In the genomic region with DNA sequence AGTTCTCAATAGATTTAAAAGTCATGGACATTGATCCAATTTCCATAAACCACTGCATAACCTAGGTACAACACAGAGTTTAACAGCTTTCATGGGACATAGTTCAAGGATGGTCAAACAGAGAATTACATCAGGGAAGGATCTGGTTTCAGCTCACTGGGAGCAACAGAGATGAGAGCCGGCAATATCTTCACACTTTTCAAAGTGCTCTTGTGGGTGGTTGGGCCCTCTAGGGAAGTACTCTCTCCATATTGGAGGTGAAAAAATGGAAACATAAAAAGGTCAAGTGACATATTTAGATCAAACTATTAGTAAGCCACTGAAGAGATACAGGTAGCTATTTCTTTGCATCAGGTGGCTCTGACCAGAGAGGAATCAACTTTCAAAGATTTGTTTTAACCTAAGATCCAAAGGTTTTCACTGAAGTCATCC, we compare ENCODE assay signal across 2 cellular contexts.
A peak's percentile ranks its signal among the peaks of the same experiment; 100 is the strongest.
TF ChIP-seq lines count a peak whose summit lies in the region.

No MANE protein-coding gene starts in this region.

TF ChIP-seq in HEK293, 187 proteins besides CTCF, POLR2A, EP300 and RAD21 (continued from another document):
- TF ChIP-seq, protein P1, sequence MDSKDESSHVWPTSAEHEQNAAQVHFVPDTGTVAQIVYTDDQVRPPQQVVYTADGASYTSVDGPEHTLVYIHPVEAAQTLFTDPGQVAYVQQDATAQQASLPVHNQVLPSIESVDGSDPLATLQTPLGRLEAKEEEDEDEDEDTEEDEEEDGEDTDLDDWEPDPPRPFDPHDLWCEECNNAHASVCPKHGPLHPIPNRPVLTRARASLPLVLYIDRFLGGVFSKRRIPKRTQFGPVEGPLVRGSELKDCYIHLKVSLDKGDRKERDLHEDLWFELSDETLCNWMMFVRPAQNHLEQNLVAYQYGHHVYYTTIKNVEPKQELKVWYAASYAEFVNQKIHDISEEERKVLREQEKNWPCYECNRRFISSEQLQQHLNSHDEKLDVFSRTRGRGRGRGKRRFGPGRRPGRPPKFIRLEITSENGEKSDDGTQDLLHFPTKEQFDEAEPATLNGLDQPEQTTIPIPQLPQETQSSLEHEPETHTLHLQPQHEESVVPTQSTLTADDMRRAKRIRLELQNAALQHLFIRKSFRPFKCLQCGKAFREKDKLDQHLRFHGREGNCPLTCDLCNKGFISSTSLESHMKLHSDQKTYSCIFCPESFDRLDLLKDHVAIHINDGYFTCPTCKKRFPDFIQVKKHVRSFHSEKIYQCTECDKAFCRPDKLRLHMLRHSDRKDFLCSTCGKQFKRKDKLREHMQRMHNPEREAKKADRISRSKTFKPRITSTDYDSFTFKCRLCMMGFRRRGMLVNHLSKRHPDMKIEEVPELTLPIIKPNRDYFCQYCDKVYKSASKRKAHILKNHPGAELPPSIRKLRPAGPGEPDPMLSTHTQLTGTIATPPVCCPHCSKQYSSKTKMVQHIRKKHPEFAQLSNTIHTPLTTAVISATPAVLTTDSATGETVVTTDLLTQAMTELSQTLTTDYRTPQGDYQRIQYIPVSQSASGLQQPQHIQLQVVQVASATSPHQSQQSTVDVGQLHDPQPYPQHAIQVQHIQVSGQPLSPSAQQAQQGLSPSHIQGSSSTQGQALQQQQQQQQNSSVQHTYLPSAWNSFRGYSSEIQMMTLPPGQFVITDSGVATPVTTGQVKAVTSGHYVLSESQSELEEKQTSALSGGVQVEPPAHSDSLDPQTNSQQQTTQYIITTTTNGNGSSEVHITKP (tag by site-specific recombination; IDR thresholded peaks at IDR 0.05), result 0 out of 2 replicates have a peak, but pooled peaks have one; percentile 21
- no peak for TF ChIP-seq ZNF239 (tag by site-specific recombination; IDR thresholded peaks at IDR 0.05)
- no peak for TF ChIP-seq ZNF350 (tag by site-specific recombination; IDR thresholded peaks at IDR 0.05)
- TF ChIP-seq, protein P2, sequence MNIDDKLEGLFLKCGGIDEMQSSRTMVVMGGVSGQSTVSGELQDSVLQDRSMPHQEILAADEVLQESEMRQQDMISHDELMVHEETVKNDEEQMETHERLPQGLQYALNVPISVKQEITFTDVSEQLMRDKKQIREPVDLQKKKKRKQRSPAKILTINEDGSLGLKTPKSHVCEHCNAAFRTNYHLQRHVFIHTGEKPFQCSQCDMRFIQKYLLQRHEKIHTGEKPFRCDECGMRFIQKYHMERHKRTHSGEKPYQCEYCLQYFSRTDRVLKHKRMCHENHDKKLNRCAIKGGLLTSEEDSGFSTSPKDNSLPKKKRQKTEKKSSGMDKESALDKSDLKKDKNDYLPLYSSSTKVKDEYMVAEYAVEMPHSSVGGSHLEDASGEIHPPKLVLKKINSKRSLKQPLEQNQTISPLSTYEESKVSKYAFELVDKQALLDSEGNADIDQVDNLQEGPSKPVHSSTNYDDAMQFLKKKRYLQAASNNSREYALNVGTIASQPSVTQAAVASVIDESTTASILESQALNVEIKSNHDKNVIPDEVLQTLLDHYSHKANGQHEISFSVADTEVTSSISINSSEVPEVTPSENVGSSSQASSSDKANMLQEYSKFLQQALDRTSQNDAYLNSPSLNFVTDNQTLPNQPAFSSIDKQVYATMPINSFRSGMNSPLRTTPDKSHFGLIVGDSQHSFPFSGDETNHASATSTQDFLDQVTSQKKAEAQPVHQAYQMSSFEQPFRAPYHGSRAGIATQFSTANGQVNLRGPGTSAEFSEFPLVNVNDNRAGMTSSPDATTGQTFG (tag by site-specific recombination; IDR thresholded peaks at IDR 0.05; ENCODE audit: borderline replicate concordance), result no peak
- TF ChIP-seq GLIS1 (tag by site-specific recombination; IDR thresholded peaks at IDR 0.05), result no peak
- TF ChIP-seq ZNF184 (tag by site-specific recombination; IDR thresholded peaks at IDR 0.05), result no peak
- TF ChIP-seq, protein P3, sequence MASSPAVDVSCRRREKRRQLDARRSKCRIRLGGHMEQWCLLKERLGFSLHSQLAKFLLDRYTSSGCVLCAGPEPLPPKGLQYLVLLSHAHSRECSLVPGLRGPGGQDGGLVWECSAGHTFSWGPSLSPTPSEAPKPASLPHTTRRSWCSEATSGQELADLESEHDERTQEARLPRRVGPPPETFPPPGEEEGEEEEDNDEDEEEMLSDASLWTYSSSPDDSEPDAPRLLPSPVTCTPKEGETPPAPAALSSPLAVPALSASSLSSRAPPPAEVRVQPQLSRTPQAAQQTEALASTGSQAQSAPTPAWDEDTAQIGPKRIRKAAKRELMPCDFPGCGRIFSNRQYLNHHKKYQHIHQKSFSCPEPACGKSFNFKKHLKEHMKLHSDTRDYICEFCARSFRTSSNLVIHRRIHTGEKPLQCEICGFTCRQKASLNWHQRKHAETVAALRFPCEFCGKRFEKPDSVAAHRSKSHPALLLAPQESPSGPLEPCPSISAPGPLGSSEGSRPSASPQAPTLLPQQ (tag by site-specific recombination; IDR thresholded peaks at IDR 0.05), result no peak
- TF ChIP-seq MYNN (tag by site-specific recombination; IDR thresholded peaks at IDR 0.05; ENCODE audit: borderline replicate concordance), result no peak
TF ChIP-seq in HEK293: peak in this region for 6.

TF ChIP-seq in HepG2, 621 proteins besides CTCF, POLR2A, EP300 and RAD21 (continued from another document and continues in another):
- TF ChIP-seq KAT8 (CRISPR knock-in tag; IDR thresholded peaks at IDR 0.05) (peak; percentile 77), ZNF510 (CRISPR knock-in tag; IDR thresholded peaks at IDR 0.05; ENCODE audit: low read depth) (0 out of 2 replicates have a peak, but pooled peaks have one; percentile 45), RCOR2 (CRISPR knock-in tag; IDR thresholded peaks at IDR 0.05) (peak; percentile 75), RXRB (CRISPR knock-in tag; IDR thresholded peaks at IDR 0.05; ENCODE audit: borderline replicate concordance) (peak; percentile 85), KDM3A (CRISPR knock-in tag; IDR thresholded peaks at IDR 0.05; ENCODE audit: low read depth) (no peak; the same call in 1 of the 2 replicates), ZNF879 (CRISPR knock-in tag; IDR thresholded peaks at IDR 0.05) (no peak), FOXK1 (CRISPR knock-in tag; IDR thresholded peaks at IDR 0.05; ENCODE audit: borderline replicate concordance, low read depth) (peak; percentile 63; the same call in 1 of the 2 replicates), ZNF782 (CRISPR knock-in tag; IDR thresholded peaks at IDR 0.05; ENCODE audit: borderline replicate concordance) (peak; percentile 48; the same call in 1 of the 2 replicates), KLF13 (CRISPR knock-in tag; IDR thresholded peaks at IDR 0.05) (no peak), NFE2 (CRISPR knock-in tag; IDR thresholded peaks at IDR 0.05) (no peak), SOX13 (IDR thresholded peaks at IDR 0.05) (no peak), SOX13 (CRISPR knock-in tag; conservative IDR thresholded peaks at IDR 0.05 in 1 of 2, IDR thresholded peaks at IDR 0.05 in 1 of 2) (peak in 1 of 2 experiments; percentile 80; a peak in 2 of 4 replicates), HMG20B (CRISPR knock-in tag; conservative IDR thresholded peaks at IDR 0.05) (peak; percentile 77), HMG20A (CRISPR knock-in tag; IDR thresholded peaks at IDR 0.05; ENCODE audit: borderline replicate concordance) (peak; percentile 89), MEIS2 (CRISPR knock-in tag; IDR thresholded peaks at IDR 0.05) (peak; percentile 21; the same call in 1 of the 2 replicates), PTBP1 (IDR thresholded peaks at IDR 0.05; ENCODE audit: low read depth, low read length, poor library complexity, severe bottlenecking) (no peak), ZNF614 (CRISPR knock-in tag; IDR thresholded peaks at IDR 0.05; ENCODE audit: borderline replicate concordance) (peak; percentile 74; the same call in 1 of the 2 replicates), HOXA5 (CRISPR knock-in tag; IDR thresholded peaks at IDR 0.05) (no peak), SRSF1 (optimal IDR thresholded peaks at IDR 0.05; ENCODE audit: low read depth, low read length) (no peak), NR2F2 (IDR thresholded peaks at IDR 0.05; ENCODE audit: borderline replicate concordance, low read depth) (peak; percentile 60; the same call in 1 of the 2 replicates), SOX5 (CRISPR knock-in tag; IDR thresholded peaks at IDR 0.05; ENCODE audit: borderline replicate concordance) (peak; percentile 75; the same call in 1 of the 2 replicates), ZNF577 (CRISPR knock-in tag; IDR thresholded peaks at IDR 0.05; ENCODE audit: borderline replicate concordance, low read depth) (no peak)
- TF ChIP-seq, protein P4, sequence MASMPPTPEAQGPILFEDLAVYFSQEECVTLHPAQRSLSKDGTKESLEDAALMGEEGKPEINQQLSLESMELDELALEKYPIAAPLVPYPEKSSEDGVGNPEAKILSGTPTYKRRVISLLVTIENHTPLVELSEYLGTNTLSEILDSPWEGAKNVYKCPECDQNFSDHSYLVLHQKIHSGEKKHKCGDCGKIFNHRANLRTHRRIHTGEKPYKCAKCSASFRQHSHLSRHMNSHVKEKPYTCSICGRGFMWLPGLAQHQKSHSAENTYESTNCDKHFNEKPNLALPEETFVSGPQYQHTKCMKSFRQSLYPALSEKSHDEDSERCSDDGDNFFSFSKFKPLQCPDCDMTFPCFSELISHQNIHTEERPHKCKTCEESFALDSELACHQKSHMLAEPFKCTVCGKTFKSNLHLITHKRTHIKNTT (CRISPR knock-in tag; IDR thresholded peaks at IDR 0.05), result no peak
- TF ChIP-seq, protein P5, sequence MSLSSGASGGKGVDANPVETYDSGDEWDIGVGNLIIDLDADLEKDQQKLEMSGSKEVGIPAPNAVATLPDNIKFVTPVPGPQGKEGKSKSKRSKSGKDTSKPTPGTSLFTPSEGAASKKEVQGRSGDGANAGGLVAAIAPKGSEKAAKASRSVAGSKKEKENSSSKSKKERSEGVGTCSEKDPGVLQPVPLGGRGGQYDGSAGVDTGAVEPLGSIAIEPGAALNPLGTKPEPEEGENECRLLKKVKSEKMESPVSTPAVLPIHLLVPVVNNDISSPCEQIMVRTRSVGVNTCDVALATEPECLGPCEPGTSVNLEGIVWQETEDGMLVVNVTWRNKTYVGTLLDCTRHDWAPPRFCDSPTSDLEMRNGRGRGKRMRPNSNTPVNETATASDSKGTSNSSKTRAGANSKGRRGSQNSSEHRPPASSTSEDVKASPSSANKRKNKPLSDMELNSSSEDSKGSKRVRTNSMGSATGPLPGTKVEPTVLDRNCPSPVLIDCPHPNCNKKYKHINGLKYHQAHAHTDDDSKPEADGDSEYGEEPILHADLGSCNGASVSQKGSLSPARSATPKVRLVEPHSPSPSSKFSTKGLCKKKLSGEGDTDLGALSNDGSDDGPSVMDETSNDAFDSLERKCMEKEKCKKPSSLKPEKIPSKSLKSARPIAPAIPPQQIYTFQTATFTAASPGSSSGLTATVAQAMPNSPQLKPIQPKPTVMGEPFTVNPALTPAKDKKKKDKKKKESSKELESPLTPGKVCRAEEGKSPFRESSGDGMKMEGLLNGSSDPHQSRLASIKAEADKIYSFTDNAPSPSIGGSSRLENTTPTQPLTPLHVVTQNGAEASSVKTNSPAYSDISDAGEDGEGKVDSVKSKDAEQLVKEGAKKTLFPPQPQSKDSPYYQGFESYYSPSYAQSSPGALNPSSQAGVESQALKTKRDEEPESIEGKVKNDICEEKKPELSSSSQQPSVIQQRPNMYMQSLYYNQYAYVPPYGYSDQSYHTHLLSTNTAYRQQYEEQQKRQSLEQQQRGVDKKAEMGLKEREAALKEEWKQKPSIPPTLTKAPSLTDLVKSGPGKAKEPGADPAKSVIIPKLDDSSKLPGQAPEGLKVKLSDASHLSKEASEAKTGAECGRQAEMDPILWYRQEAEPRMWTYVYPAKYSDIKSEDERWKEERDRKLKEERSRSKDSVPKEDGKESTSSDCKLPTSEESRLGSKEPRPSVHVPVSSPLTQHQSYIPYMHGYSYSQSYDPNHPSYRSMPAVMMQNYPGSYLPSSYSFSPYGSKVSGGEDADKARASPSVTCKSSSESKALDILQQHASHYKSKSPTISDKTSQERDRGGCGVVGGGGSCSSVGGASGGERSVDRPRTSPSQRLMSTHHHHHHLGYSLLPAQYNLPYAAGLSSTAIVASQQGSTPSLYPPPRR (CRISPR knock-in tag; IDR thresholded peaks at IDR 0.05; ENCODE audit: borderline replicate concordance), result peak; percentile 77; the same call in 1 of the 2 replicates
- TF ChIP-seq, protein P6, sequence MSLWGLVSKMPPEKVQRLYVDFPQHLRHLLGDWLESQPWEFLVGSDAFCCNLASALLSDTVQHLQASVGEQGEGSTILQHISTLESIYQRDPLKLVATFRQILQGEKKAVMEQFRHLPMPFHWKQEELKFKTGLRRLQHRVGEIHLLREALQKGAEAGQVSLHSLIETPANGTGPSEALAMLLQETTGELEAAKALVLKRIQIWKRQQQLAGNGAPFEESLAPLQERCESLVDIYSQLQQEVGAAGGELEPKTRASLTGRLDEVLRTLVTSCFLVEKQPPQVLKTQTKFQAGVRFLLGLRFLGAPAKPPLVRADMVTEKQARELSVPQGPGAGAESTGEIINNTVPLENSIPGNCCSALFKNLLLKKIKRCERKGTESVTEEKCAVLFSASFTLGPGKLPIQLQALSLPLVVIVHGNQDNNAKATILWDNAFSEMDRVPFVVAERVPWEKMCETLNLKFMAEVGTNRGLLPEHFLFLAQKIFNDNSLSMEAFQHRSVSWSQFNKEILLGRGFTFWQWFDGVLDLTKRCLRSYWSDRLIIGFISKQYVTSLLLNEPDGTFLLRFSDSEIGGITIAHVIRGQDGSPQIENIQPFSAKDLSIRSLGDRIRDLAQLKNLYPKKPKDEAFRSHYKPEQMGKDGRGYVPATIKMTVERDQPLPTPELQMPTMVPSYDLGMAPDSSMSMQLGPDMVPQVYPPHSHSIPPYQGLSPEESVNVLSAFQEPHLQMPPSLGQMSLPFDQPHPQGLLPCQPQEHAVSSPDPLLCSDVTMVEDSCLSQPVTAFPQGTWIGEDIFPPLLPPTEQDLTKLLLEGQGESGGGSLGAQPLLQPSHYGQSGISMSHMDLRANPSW (CRISPR knock-in tag; IDR thresholded peaks at IDR 0.05; ENCODE audit: borderline replicate concordance), result no peak
- TF ChIP-seq, protein P7, sequence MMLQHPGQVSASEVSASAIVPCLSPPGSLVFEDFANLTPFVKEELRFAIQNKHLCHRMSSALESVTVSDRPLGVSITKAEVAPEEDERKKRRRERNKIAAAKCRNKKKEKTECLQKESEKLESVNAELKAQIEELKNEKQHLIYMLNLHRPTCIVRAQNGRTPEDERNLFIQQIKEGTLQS (CRISPR knock-in tag; IDR thresholded peaks at IDR 0.05), result peak; percentile 44; the same call in 1 of the 2 replicates
- TF ChIP-seq, protein P1 (CRISPR knock-in tag; IDR thresholded peaks at IDR 0.05; ENCODE audit: low read depth), result 0 out of 2 replicates have a peak, but pooled peaks have one; percentile 25
